In the genomic region with DNA sequence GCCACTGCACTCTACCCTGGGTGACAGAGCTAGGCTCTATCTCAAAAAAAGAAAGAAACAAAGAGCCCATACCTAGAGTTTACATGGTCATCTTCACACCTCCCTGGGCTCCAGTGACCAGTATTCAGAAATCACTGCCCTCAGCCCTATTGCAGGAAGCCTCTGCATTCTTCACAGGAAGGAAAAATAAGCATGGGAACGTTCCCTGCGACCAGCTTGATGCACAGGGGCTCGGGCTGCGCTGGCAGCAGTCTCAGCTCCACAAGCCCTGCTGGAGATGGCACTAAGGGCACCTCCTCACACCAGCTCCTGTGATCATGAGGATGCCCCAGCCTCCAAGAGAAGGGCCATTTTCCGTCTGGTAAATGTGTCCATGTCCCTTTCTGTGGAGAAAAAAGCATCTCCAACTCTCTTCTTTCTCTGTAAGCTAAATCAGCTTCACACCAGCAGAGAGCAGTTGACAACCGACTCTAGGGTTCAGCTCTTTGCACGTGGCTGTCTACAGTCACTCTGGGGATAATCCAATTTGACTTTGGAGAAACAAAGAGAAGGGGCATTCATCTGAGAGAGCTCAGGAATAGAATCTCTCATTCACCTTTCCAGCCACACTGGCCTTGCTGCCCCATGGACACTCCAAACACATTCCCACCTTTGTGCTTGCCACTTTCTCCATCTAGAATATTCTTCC, we compare ENCODE assay signal across 22 cellular contexts. TPM values are rescaled to one million over a fixed set of nuclear protein-coding genes. Genes with fewer than 3 reads are reported as not detected.
A peak's percentile ranks its signal among the peaks of the same experiment; 100 is the strongest.
DNase-seq lines count a peak whose midpoint lies in the region; ATAC-seq, FAIRE-seq and TF ChIP-seq lines count a peak whose summit lies in the region.
"Had no signal": no experiment of that assay in that cellular context is flagged by ENCODE, and none has a peak within 500 bp of the region (broad histone marks: within the 10 kb centered on the region; RNA-seq: fewer than 3 reads in every experiment).

No MANE protein-coding gene starts in this region.

- H3K4me3 ChIP-seq in heart left ventricle (no peak overlapping the region), H1 (ENCODE audit: extremely low read depth in 1 of 4, insufficient read depth in 2 of 4, low read depth in 3 of 4, low read length in 4 of 4) (no peak overlapping the region), lower lobe of right lung (no peak overlapping the region), stomach (no peak overlapping the region)
- H3K4me3 ChIP-seq: HAP-1, MG63, PC-9 had no signal

- intact Hi-C loops in heart left ventricle (cut with DNase I): no loop called here
- intact Hi-C loops in Right ventricle myocardium inferior (cut with DNase I): no loop called here
- intact Hi-C loops in lower lobe of right lung (cut with DNase I): no loop called here
- intact Hi-C loops in stomach (cut with DNase I; ENCODE audit: low total_unique reads): no loop called here

- WGBS in heart left ventricle, 4 donors: 63 to 75% (median 71%) methylated on average over 7 of the region's 7 CpGs
- 94% methylated on average over 7 of the region's 7 CpGs; no CpG with 5 or more reads in 1 of the 2 experiments for WGBS in H1 (ENCODE audit: extremely low coverage in 1 of 2, insufficient coverage in 1 of 2, insufficient read length in 1 of 2, insufficient replicate concordance in 2 of 2, low coverage in 1 of 2, low lambda C conversion rate in 2 of 2, missing lambda C conversion rate in 1 of 2), 2 experiments
- WGBS in stomach, 5 donors: 60 to 68% (median 64%) methylated on average over 5 to 7 of the region's 7 CpGs

- H3K18ac ChIP-seq in H1 (ENCODE audit: extremely low read depth, low read length): peak overlapping the region; percentile 38; the same call in 1 of the 2 replicates

- no peak overlapping the region for H3K14ac ChIP-seq in H1 (ENCODE audit: insufficient read length)

- POLR2A ChIA-PET in H1 (lab: Charles Lee; ENCODE audit: partially characterized antibody): interaction anchor here (0.6 to 1.3 kb wide), 2 partner anchors 9 to 80 kb away, joined by 3 to 5 read pairs; no protein-coding TSS in a partner anchor

- no peak overlapping the region for H3K9ac ChIP-seq in H1 (replicated peaks in 1 of 4; ENCODE audit: extremely low read depth in 1 of 4, low read depth in 3 of 4, low read length in 3 of 4)

- no peak for TF ChIP-seq CTCF in heart left ventricle (IDR thresholded peaks at IDR 0.05)
- no peak for TF ChIP-seq CTCF in H1 (IDR thresholded peaks at IDR 0.05; ENCODE audit: control extremely low read depth in 1 of 3, insufficient read depth in 1 of 3, low read depth in 1 of 3, low read length in 3 of 3)
- TF ChIP-seq CTCF in lower lobe of right lung (IDR thresholded peaks at IDR 0.05): no peak
- TF ChIP-seq CTCF in stomach (IDR thresholded peaks at IDR 0.05): no peak

- H3K4me2 ChIP-seq in H1 (ENCODE audit: insufficient read depth in 1 of 2, low read depth in 2 of 2, low read length in 2 of 2): no peak overlapping the region
- H3K4me2 ChIP-seq: PC-9 had no signal

- H2AFZ ChIP-seq in H1 (ENCODE audit: low read length): no peak overlapping the region
- H2AFZ ChIP-seq: PC-9 had no signal

- peaks cover 4 to 48% of the 10 kb centered on the region in 2 experiments; a peak in 2 of 4 replicates for H3K79me2 ChIP-seq in H1 (ENCODE audit: control insufficient read depth in 1 of 2, insufficient read depth in 2 of 2, low read length in 2 of 2)

- DNase-seq in heart left ventricle: no peak
- DNase-seq in Right ventricle myocardium inferior (ENCODE audit: missing footprints): no peak
- DNase-seq in H1 (ENCODE audit: low read depth in 1 of 2, low spot score in 2 of 2): no peak
- DNase-seq in lower lobe of right lung: no peak
- no peak for DNase-seq in stomach
- no peak for DNase-seq in NK-92 (lab: John Stamatoyannopoulos, UW; ENCODE audit: unreplicated experiment)
- no peak for DNase-seq in caudate nucleus (lab: John Stamatoyannopoulos, UW)
- DNase-seq: AML-193, Kasumi-1, MG63, NCI-H1048, NCI-H1436, NCI-H2029, NCI-H345, NCI-H524 treated with DMSO at 0.1 percent for 48 hours, PC-9 had no signal

- H2BK5ac ChIP-seq in H1 (ENCODE audit: low read depth, low read length): no peak overlapping the region

- no peak overlapping the region for H3K23ac ChIP-seq in H1 (ENCODE audit: insufficient read length)

- H3K36me3 ChIP-seq in heart left ventricle (no peaks in the 10 kb centered on the region), H1 (ENCODE audit: control insufficient read depth in 2 of 4, insufficient read depth in 4 of 4, low read length in 3 of 4) (no peaks in the 10 kb centered on the region), lower lobe of right lung (no peaks in the 10 kb centered on the region), stomach (no peaks in the 10 kb centered on the region)
- H3K36me3 ChIP-seq: HAP-1 had no signal

- FAIRE-seq in H1 (lab: Jason Lieb, UNC): no peak
- FAIRE-seq: D721Med had no signal

- no peaks in the 10 kb centered on the region for H4K20me1 ChIP-seq in H1 (replicated peaks in 1 of 2; ENCODE audit: control insufficient read depth in 1 of 2, insufficient read depth in 2 of 2, low read length in 2 of 2)

- no peak for TF ChIP-seq POLR2A in heart left ventricle (IDR thresholded peaks at IDR 0.05)
- no peak for TF ChIP-seq POLR2A in H1 (IDR thresholded peaks at IDR 0.05; ENCODE audit: control extremely low read depth in 1 of 2, low read depth in 2 of 2, low read length in 2 of 2)
- no peak for TF ChIP-seq POLR2A in stomach (IDR thresholded peaks at IDR 0.05)

- H3K27me3 ChIP-seq in heart left ventricle: no peaks in the 10 kb centered on the region
- no peaks in the 10 kb centered on the region for H3K27me3 ChIP-seq in H1 (replicated peaks in 1 of 4; ENCODE audit: control insufficient read depth in 3 of 4, extremely low read depth in 1 of 4, insufficient read depth in 3 of 4, low read length in 3 of 4)
- no peaks in the 10 kb centered on the region for H3K27me3 ChIP-seq in lower lobe of right lung (ENCODE audit: low read depth)
- no peaks in the 10 kb centered on the region for H3K27me3 ChIP-seq in stomach
- H3K27me3 ChIP-seq: MG63 had no signal

- no peak overlapping the region for H2BK12ac ChIP-seq in H1 (ENCODE audit: low read depth, low read length)

- H3K9me3 ChIP-seq in heart left ventricle (no peaks in the 10 kb centered on the region), H1 (ENCODE audit: insufficient read depth in 2 of 2, low read depth in 1 of 2, low read length in 1 of 2) (no peaks in the 10 kb centered on the region), lower lobe of right lung (no peaks in the 10 kb centered on the region), stomach (no peaks in the 10 kb centered on the region)
- H3K9me3 ChIP-seq: HAP-1, MG63 had no signal

- H2BK20ac ChIP-seq in H1 (ENCODE audit: low read length): no peak overlapping the region

- no peaks in the 10 kb centered on the region for H3K79me1 ChIP-seq in H1 (ENCODE audit: low read depth, low read length)

- no peak overlapping the region for H4K91ac ChIP-seq in H1 (replicated peaks; ENCODE audit: insufficient read length, low read length)

- H3K23me2 ChIP-seq in H1 (ENCODE audit: low read depth, low read length): peaks cover 2% of the 10 kb centered on the region; the same call in 1 of the 2 replicates

- no peak for TF ChIP-seq RAD21 in H1 (IDR thresholded peaks at IDR 0.05 in 1 of 2, conservative IDR thresholded peaks at IDR 0.05 in 1 of 2; ENCODE audit: low read depth in 2 of 2, low read length in 2 of 2)

- H3K56ac ChIP-seq in H1 (replicated peaks; ENCODE audit: insufficient read length, low read depth, low read length): no peak overlapping the region

- H2BK15ac ChIP-seq in H1 (ENCODE audit: low read length): peak overlapping the region; percentile 67; the same call in 1 of the 2 replicates

- ATAC-seq in heart left ventricle: no peak
- ATAC-seq in Right ventricle myocardium inferior: no peak
- ATAC-seq in lower lobe of right lung: no peak
- ATAC-seq in GM21360 (IDR thresholded peaks at IDR 0.05; ENCODE audit: unreplicated experiment): no peak

- H3K4ac ChIP-seq in H1 (replicated peaks; ENCODE audit: insufficient read length, low read depth, low read length): no peak overlapping the region

- no peak overlapping the region for H2AK5ac ChIP-seq in H1 (ENCODE audit: low read depth, low read length)

- peak overlapping the region; percentile 38 to 91 (median 74) for H3K27ac ChIP-seq in heart left ventricle
- no peak overlapping the region for H3K27ac ChIP-seq in H1 (ENCODE audit: low read depth, low read length)
- peak overlapping the region; percentile 10 for H3K27ac ChIP-seq in lower lobe of right lung
- H3K27ac ChIP-seq in stomach: peak overlapping the region in 3 of 5 donors; percentile 16 to 47 (median 23)
- no peak overlapping the region for H3K27ac ChIP-seq in caudate nucleus (ENCODE audit: low read depth, low read length)
- H3K27ac ChIP-seq: 22Rv1, C4-2B, PC-9, RWPE1 had no signal

- H3K4me1 ChIP-seq in heart left ventricle (peaks cover 0 to 46% (median 12%) of the 10 kb centered on the region in 12 donors), H1 (replicated peaks in 1 of 4; ENCODE audit: control insufficient read depth in 3 of 4, insufficient read depth in 4 of 4, low read length in 3 of 4) (peaks cover 0 to 10% (median 4%) of the 10 kb centered on the region in 4 experiments; a peak in 4 of 7 replicates), lower lobe of right lung (peaks cover 21% of the 10 kb centered on the region), stomach (peaks cover 0 to 17% (median 13%) of the 10 kb centered on the region in 4 donors)

- H2BK120ac ChIP-seq in H1 (replicated peaks; ENCODE audit: low read depth, low read length): no peak overlapping the region

- no peak for TF ChIP-seq EP300 in H1 (IDR thresholded peaks at IDR 0.05; ENCODE audit: borderline replicate concordance in 1 of 2, low read depth in 2 of 2, low read length in 2 of 2)
- TF ChIP-seq EP300 in stomach (IDR thresholded peaks at IDR 0.05): no peak

- CTCF ChIA-PET in H1 (lab: Charles Lee; ENCODE audit: partially characterized antibody): interaction anchor here (0.9 to 2.2 kb wide), 7 partner anchors 18 to 95 kb away, joined by 3 to 7 read pairs (median 4); no protein-coding TSS in a partner anchor

- H4K5ac ChIP-seq in H1 (ENCODE audit: insufficient read length, low read depth, low read length): no peak overlapping the region

- H4K8ac ChIP-seq in H1 (ENCODE audit: extremely low read depth, insufficient read depth, low read length): no peak overlapping the region; the same call in 1 of the 2 replicates

RNA-seq across cellular contexts. Expression of a gene that starts 33.1 kb away (rescaled TPM):
- 10 to 100 TPM in 8 of 9 donors, 1 to 10 TPM in 1; 9.5 to 38.7 (median 26.6) TPM for total RNA-seq in heart left ventricle
- polyA plus RNA-seq in heart left ventricle: 10 to 100 TPM; 16.2 to 23.5 TPM
- total RNA-seq in Right ventricle myocardium inferior: 34.3 TPM
- 42.7 and 57.0 TPM in 2 replicates for total RNA-seq in H1 (2021; fragmentation: NEBNext Ultra II Directional; extraction: Animal tissue kit (Norgen Biotek cat#: 25700))
- 72.5 and 140 TPM in 2 replicates for polyA plus RNA-seq in H1 (2011; rRNA removed)
- polyA plus RNA-seq in H1 (2011; cell fraction: cytosol; rRNA removed): 109 TPM
- 120 TPM for polyA plus RNA-seq in H1 (2011; cell fraction: nucleus; rRNA removed)
- polyA plus RNA-seq in H1 (2012, experiment 1 of 2): 58.9 to 71.0 TPM (median 65.0 TPM) in 4 replicates
- 5.7 TPM for polyA plus RNA-seq in H1 (2012, experiment 2 of 2)
- 64.5 TPM for polyA plus RNA-seq in H1 (2013, experiment 1 of 2)
- polyA plus RNA-seq in H1 (2013, experiment 2 of 2): 66.8 TPM
- polyA minus RNA-seq in H1 (2011; rRNA and poly(A)+ RNA removed): 584 and 647 TPM in 2 replicates
- 58.2 TPM for polyA minus RNA-seq in H1 (2011; cell fraction: cytosol; rRNA and poly(A)+ RNA removed)
- 605 TPM for polyA minus RNA-seq in H1 (2011; cell fraction: nucleus; rRNA and poly(A)+ RNA removed)
- total RNA-seq in lower lobe of right lung: 113 TPM
- 10 to 100 TPM in 4 of 5 donors, 1 to 10 TPM in 1; 6.2 to 63.3 (median 15.6) TPM for total RNA-seq in stomach
- 10 to 100 TPM in 1 of 3 donors, 1 to 10 TPM in 2; 6.9 to 14.7 (median 7.5) TPM for polyA plus RNA-seq in stomach
- total RNA-seq: PC-9 had no signal

Comparison
In these comparisons a context has a peak if more than half of its experiments do, and no peak if none do; other contexts are left out.
1. H3K27ac ChIP-seq: peak in heart left ventricle (12 of 12), lower lobe of right lung (single experiment) and stomach (3 of 5); none in H1 (single experiment) and caudate nucleus (single experiment).